Comparison of ENCODE assay signal across 23 cellular contexts in the genomic region with DNA sequence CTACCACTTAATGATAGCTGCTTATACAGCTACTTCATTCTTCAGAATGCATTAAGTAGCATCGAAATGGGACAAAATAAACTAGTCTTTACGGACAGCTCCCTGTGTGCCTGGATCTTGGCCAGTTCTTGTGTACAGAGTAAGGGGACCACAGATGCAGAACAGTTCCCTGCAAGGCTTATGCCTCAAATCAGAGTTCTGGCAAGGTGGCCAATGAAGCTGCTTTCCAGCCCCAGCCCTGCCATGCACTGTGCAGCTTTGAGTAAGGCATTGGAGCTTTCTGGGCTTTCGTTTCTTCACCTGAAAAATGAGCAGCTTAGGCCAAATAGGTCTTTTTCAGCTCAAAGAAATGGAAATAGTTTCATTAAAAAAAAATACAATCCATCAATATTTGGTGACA. TPM values are rescaled to one million over a fixed set of nuclear protein-coding genes. Genes with fewer than 3 reads are reported as not detected.
DNase-seq lines count a peak whose midpoint lies in the region; TF ChIP-seq lines count a peak whose summit lies in the region.
"Had no signal": no experiment of that assay in that cellular context is flagged by ENCODE, and none has a peak within 500 bp of the region (broad histone marks: within the 10 kb centered on the region; RNA-seq: fewer than 3 reads in every experiment).

No MANE protein-coding gene starts in this region.

- TF ChIP-seq POLR2A in thyroid gland (IDR thresholded peaks at IDR 0.05) (no peak), stomach (IDR thresholded peaks at IDR 0.05) (no peak)

- H3K4me1 ChIP-seq in thyroid gland (no peaks in the 10 kb centered on the region), stomach (no peaks in the 10 kb centered on the region), Karpas-422 (ENCODE audit: low read length) (no peaks in the 10 kb centered on the region)
- H3K4me1 ChIP-seq: A549 had no signal

- no peak overlapping the region for H3K4me3 ChIP-seq in thyroid gland (replicated peaks in 1 of 3)
- H3K4me3 ChIP-seq in stomach = no peak overlapping the region
- H3K4me3 ChIP-seq in Karpas-422 (ENCODE audit: low read length) = no peak overlapping the region
- H3K4me3 ChIP-seq: A549 had no signal

- no peaks in the 10 kb centered on the region for H3K9me2 ChIP-seq in Karpas-422 (replicated peaks; ENCODE audit: insufficient read depth, low read length)

- no peaks in the 10 kb centered on the region for H3K27me3 Mint-ChIP-seq in activated CD4-positive, alpha-beta T cell treated with anti-CD3 and anti-CD28 coated beads, Interleukin-2, amount 10 ng/mL, durations not matched to agents 7 days and 5 days

- no peak for TF ChIP-seq EP300 in stomach (IDR thresholded peaks at IDR 0.05)

- H3K9me3 ChIP-seq in thyroid gland = no peaks in the 10 kb centered on the region
- H3K9me3 ChIP-seq in stomach = no peaks in the 10 kb centered on the region
- H3K9me3 ChIP-seq in Karpas-422 (ENCODE audit: low read length) = no peaks in the 10 kb centered on the region
- H3K9me3 ChIP-seq: A549 had no signal

- no peaks in the 10 kb centered on the region for H3K27me3 ChIP-seq in thyroid gland
- no peaks in the 10 kb centered on the region for H3K27me3 ChIP-seq in stomach
- no peaks in the 10 kb centered on the region for H3K27me3 ChIP-seq in Karpas-422 (ENCODE audit: low read length)

- no peak overlapping the region for H3K27ac ChIP-seq in thyroid gland
- H3K27ac ChIP-seq in stomach = no peak overlapping the region
- no peak overlapping the region for H3K27ac ChIP-seq in Karpas-422 (ENCODE audit: low read length)
- H3K27ac ChIP-seq: 22Rv1, A549, C4-2B, HL-60 had no signal

- CTCF ChIA-PET in activated CD4-positive, alpha-beta T cell treated with anti-CD3 and anti-CD28 coated beads, Interleukin-2, amount 10 ng/mL, durations not matched to agents 7 days and 5 days (lab: Charles Lee) = interaction anchor here (1.1 to 1.2 kb wide), 2 partner anchors 26 to 63 kb away, joined by 3 read pairs; no protein-coding TSS in a partner anchor
- CTCF ChIA-PET in GM10248 (lab: Yijun Ruan, JAX) = interaction anchor here (0.8 to 2.1 kb wide), 5 partner anchors 11 to 32 kb away, joined by 3 to 10 read pairs (median 4); no protein-coding TSS in a partner anchor

- H3K9ac ChIP-seq in Karpas-422 (ENCODE audit: low read length) = no peak overlapping the region

- intact Hi-C loops in thyroid gland (cut with DNase I) = no loop called here
- intact Hi-C loops in stomach (cut with DNase I; ENCODE audit: low total_unique reads) = no loop called here

- H3K4me3 Mint-ChIP-seq in activated CD4-positive, alpha-beta T cell treated with anti-CD3 and anti-CD28 coated beads, Interleukin-2, amount 10 ng/mL, durations not matched to agents 7 days and 5 days = no peak overlapping the region
- H3K4me3 Mint-ChIP-seq: CD8-positive, alpha-beta T cell; HFFc6 had no signal

- no peak for DNase-seq in activated CD4-positive, alpha-beta T cell treated with anti-CD3 and anti-CD28 coated beads, Interleukin-2, amount 10 ng/mL, durations not matched to agents 7 days and 5 days
- DNase-seq in activated CD4-positive, alpha-beta T cell treated with anti-CD3 and anti-CD28 coated beads for 4 hours = no peak
- DNase-seq in NCI-H446 (lab: John Stamatoyannopoulos, UW) = peak; percentile 16 to 67
- DNase-seq in RPMI8226 = peak; percentile 5
- peak; percentile 11 to 20 for DNase-seq in thyroid gland
- no peak for DNase-seq in stomach
- no peak for DNase-seq in Karpas-422
- DNase-seq in GM10248 (ENCODE audit: extremely low spot score) = no peak
- DNase-seq: AML-193; Calu3; CD8-positive, alpha-beta T cell; DMS 273 treated with DMSO at 0.1 percent for 48 hours; DMS53; GDM1; GOT3; H7; HFFc6 had no signal

- no peaks in the 10 kb centered on the region for H3K79me2 ChIP-seq in Karpas-422 (ENCODE audit: low read length)

- peaks cover 7% of the 10 kb centered on the region for H3K9me3 Mint-ChIP-seq in activated CD4-positive, alpha-beta T cell treated with anti-CD3 and anti-CD28 coated beads, Interleukin-2, amount 10 ng/mL, durations not matched to agents 7 days and 5 days
- H3K9me3 Mint-ChIP-seq: CD8-positive, alpha-beta T cell; HFFc6 had no signal

- H3K27ac Mint-ChIP-seq in activated CD4-positive, alpha-beta T cell treated with anti-CD3 and anti-CD28 coated beads, Interleukin-2, amount 10 ng/mL, durations not matched to agents 7 days and 5 days = peak overlapping the region; percentile 41
- H3K27ac Mint-ChIP-seq: HFFc6 had no signal

- no peaks in the 10 kb centered on the region for H4K20me1 ChIP-seq in Karpas-422 (ENCODE audit: insufficient read depth, low read depth, low read length)

- no peaks in the 10 kb centered on the region for H3K36me3 ChIP-seq in thyroid gland
- H3K36me3 ChIP-seq in stomach = no peaks in the 10 kb centered on the region
- no peaks in the 10 kb centered on the region for H3K36me3 ChIP-seq in Karpas-422 (ENCODE audit: insufficient read depth, low read length)

- no peak overlapping the region for H3K4me2 ChIP-seq in Karpas-422 (ENCODE audit: low read depth, low read length, poor library complexity, severe bottlenecking)
- H3K4me2 ChIP-seq: A549 had no signal

- POLR2A ChIA-PET in activated CD4-positive, alpha-beta T cell treated with anti-CD3 and anti-CD28 coated beads, Interleukin-2, amount 10 ng/mL, durations not matched to agents 7 days and 5 days (lab: Charles Lee) = no interaction called here
- POLR2A ChIA-PET in GM10248 (lab: Yijun Ruan, JAX) = no interaction called here

- H2AFZ ChIP-seq in Karpas-422 (ENCODE audit: low read length) = no peak overlapping the region

- 41 to 60% methylated on average over 3 of the region's 3 CpGs for WGBS in thyroid gland, 2 donors
- WGBS in stomach, 5 donors = 84 to 92% (median 87%) methylated on average over 3 of the region's 3 CpGs

- TF ChIP-seq CTCF in thyroid gland (IDR thresholded peaks at IDR 0.05) (no peak), stomach (IDR thresholded peaks at IDR 0.05) (no peak), GM10248 (IDR thresholded peaks at IDR 0.05; ENCODE audit: control extremely low read depth, extremely low read depth, low read depth, missing control alignments) (no peak)

- H3K36me3 Mint-ChIP-seq in activated CD4-positive, alpha-beta T cell treated with anti-CD3 and anti-CD28 coated beads, Interleukin-2, amount 10 ng/mL, durations not matched to agents 7 days and 5 days (ENCODE audit: low read depth) = peaks cover 4% of the 10 kb centered on the region
- H3K36me3 Mint-ChIP-seq: CD8-positive, alpha-beta T cell had no signal

- peaks cover 37% of the 10 kb centered on the region for H3K4me1 Mint-ChIP-seq in activated CD4-positive, alpha-beta T cell treated with anti-CD3 and anti-CD28 coated beads, Interleukin-2, amount 10 ng/mL, durations not matched to agents 7 days and 5 days

RNA-seq across cellular contexts. Expression of gene CLNK, which starts 14.2 kb away (rescaled TPM):
- not detected for total RNA-seq in activated CD4-positive, alpha-beta T cell treated with anti-CD3 and anti-CD28 coated beads, Interleukin-2, amount 10 ng/mL, durations not matched to agents 7 days and 5 days
- total RNA-seq in thyroid gland = not detected
- 1 to 10 TPM in 2 of 5 donors, not detected in 3; 1.3 to 2.7 TPM for total RNA-seq in stomach
- polyA plus RNA-seq in stomach = under 1 TPM in 2 of 3 donors, not detected in 1; 0.08 to 0.15 TPM
- total RNA-seq in Karpas-422 (2014; rRNA removed; shearing (Covaris generic); ENCODE audit: low replicate concordance) = not detected in 2 replicates
- total RNA-seq: Calu3; CD8-positive, alpha-beta T cell; H7; HFFc6; HT1080 had no signal
- polyA plus RNA-seq: A549, BJ had no signal

Comparison
In these comparisons a context has a peak if more than half of its experiments do, and no peak if none do; other contexts are left out.
1. DNase-seq: peak in NCI-H446 (2 of 2), RPMI8226 (single experiment) and thyroid gland (2 of 2); none in activated CD4-positive, alpha-beta T cell treated with anti-CD3 and anti-CD28 coated beads, Interleukin-2, amount 10 ng/mL, durations not matched to agents 7 days and 5 days (single experiment), activated CD4-positive, alpha-beta T cell treated with anti-CD3 and anti-CD28 coated beads for 4 hours (0 of 2), stomach (single experiment), Karpas-422 (single experiment) and GM10248 (single experiment).